Comparison of ENCODE assay signal across 16 cellular contexts in genomic region chr4:146976145-146976544, GRCh38. TPM values are rescaled to one million over a fixed set of nuclear protein-coding genes. Genes with fewer than 3 reads are reported as not detected.
DNase-seq lines count a peak whose midpoint lies in the region; ATAC-seq and TF ChIP-seq lines count a peak whose summit lies in the region.
"Had no signal": no experiment of that assay in that cellular context is flagged by ENCODE, and none has a peak within 500 bp of the region (broad histone marks: within the 10 kb centered on the region; RNA-seq: fewer than 3 reads in every experiment).

No MANE protein-coding gene starts in this region.

- TF ChIP-seq CTCF in Loucy (conservative IDR thresholded peaks at IDR 0.05; ENCODE audit: low read length): no peak
- TF ChIP-seq CTCF in vagina (IDR thresholded peaks at IDR 0.05): no peak
- TF ChIP-seq CTCF in adrenal gland (IDR thresholded peaks at IDR 0.05): no peak

- peak overlapping the region; percentile 8 for H3K9ac ChIP-seq in Loucy (ENCODE audit: low read depth, low read length, poor library complexity, severe bottlenecking)
- H3K9ac ChIP-seq: BLaER1 had no signal

- H3K79me2 ChIP-seq in Loucy (ENCODE audit: insufficient read depth, low read length): no peaks in the 10 kb centered on the region

- in situ Hi-C loops in G401 (cut with HindIII; ENCODE audit: low sequenced_read_pairs): no loop called here

- DNase-seq in G401 (ENCODE audit: low spot score) (peak; percentile 29), cerebellar cortex (ENCODE audit: low spot score) (peak; percentile 17), left kidney (ENCODE audit: low read depth, low spot score) (peak; percentile 16), vagina (ENCODE audit: extremely low spot score in 2 of 2) (no peak), adrenal gland (no peak), glomerular visceral epithelial cell (ENCODE audit: extremely low spot score) (no peak)
- DNase-seq: CD8-positive, alpha-beta T cell; DMS79; HCEC 1CT; MG63; NCI-H1092; Peyer's patch had no signal

- H3K27ac ChIP-seq in vagina (no peak overlapping the region), adrenal gland (no peak overlapping the region)
- H3K27ac ChIP-seq: BLaER1, Peyer's patch had no signal

- WGBS in adrenal gland, 4 donors: 0 to 69% (median 38%) methylated on average over 1 of the region's 1 CpG

- H3K4me2 ChIP-seq in Loucy (ENCODE audit: low read depth, low read length, poor library complexity, severe bottlenecking): peak overlapping the region; percentile 57
- H3K4me2 ChIP-seq: BLaER1 had no signal

- H3K9me3 ChIP-seq in Loucy (ENCODE audit: insufficient read depth, low read depth, low read length) (no peaks in the 10 kb centered on the region), vagina (no peaks in the 10 kb centered on the region), adrenal gland (replicated peaks in 1 of 3) (no peaks in the 10 kb centered on the region)
- H3K9me3 ChIP-seq: BLaER1, MG63, Peyer's patch had no signal

- H3K36me3 ChIP-seq in Loucy (ENCODE audit: insufficient read depth, low read length) (no peaks in the 10 kb centered on the region), vagina (no peaks in the 10 kb centered on the region), adrenal gland (replicated peaks in 1 of 2) (no peaks in the 10 kb centered on the region)
- H3K36me3 ChIP-seq: BLaER1, MG63, Peyer's patch had no signal

- TF ChIP-seq POLR2A in vagina (IDR thresholded peaks at IDR 0.05) (no peak), adrenal gland (IDR thresholded peaks at IDR 0.05) (no peak)

- H3F3A ChIP-seq in Loucy (ENCODE audit: low read depth): peaks cover 6% of the 10 kb centered on the region; the same call in 1 of the 2 replicates

- intact Hi-C loops in vagina (cut with DNase I) (no loop called here), adrenal gland (cut with DNase I) (no loop called here)

- no peak for ATAC-seq in activated CD4-positive, CD25-positive, alpha-beta regulatory T cell treated with anti-CD3 and anti-CD28 coated beads, Interleukin-2, amount 50 U/mL, for 24 hours
- ATAC-seq: CD8-positive, alpha-beta T cell; Right ventricle myocardium inferior had no signal

- no peaks in the 10 kb centered on the region for H4K20me1 ChIP-seq in Loucy (ENCODE audit: insufficient read depth, low read length, poor library complexity, severe bottlenecking)
- H4K20me1 ChIP-seq: BLaER1 had no signal

- no peaks in the 10 kb centered on the region for H3K27me3 ChIP-seq in Loucy (ENCODE audit: insufficient read depth, low read length, poor library complexity, severe bottlenecking)
- no peaks in the 10 kb centered on the region for H3K27me3 ChIP-seq in vagina
- H3K27me3 ChIP-seq in adrenal gland: no peaks in the 10 kb centered on the region
- H3K27me3 ChIP-seq: BLaER1, MG63, Peyer's patch had no signal

- H3K4me1 ChIP-seq in Loucy (ENCODE audit: insufficient read depth, low read length, poor library complexity, severe bottlenecking) (peaks cover 33% of the 10 kb centered on the region), vagina (no peaks in the 10 kb centered on the region), adrenal gland (replicated peaks in 1 of 2) (no peaks in the 10 kb centered on the region)
- H3K4me1 ChIP-seq: Peyer's patch had no signal

- no peaks in the 10 kb centered on the region for H3K9me2 ChIP-seq in Loucy (replicated peaks; ENCODE audit: low read depth, low read length)

- H2AFZ ChIP-seq in Loucy (ENCODE audit: low read length): no peak overlapping the region

- peak overlapping the region; percentile 11 for H3K4me3 ChIP-seq in Loucy (ENCODE audit: low read length, poor library complexity, severe bottlenecking)
- no peak overlapping the region for H3K4me3 ChIP-seq in vagina
- no peak overlapping the region for H3K4me3 ChIP-seq in adrenal gland
- H3K4me3 ChIP-seq: BLaER1, MG63, Peyer's patch had no signal

RNA-seq across cellular contexts. Expression of gene TTC29, which starts 30.5 kb away (rescaled TPM):
- not detected in 2 replicates for total RNA-seq in G401 (2014; rRNA removed; shearing (Covaris generic))
- total RNA-seq in vagina (not detected), adrenal gland (not detected)
- polyA plus RNA-seq in adrenal gland: not detected
- total RNA-seq: CD8-positive, alpha-beta T cell; Peyer's patch; Right ventricle myocardium inferior had no signal

Comparison
In these comparisons a context has a peak if more than half of its experiments do, and no peak if none do; other contexts are left out.
1. DNase-seq: peak in G401 (single experiment), cerebellar cortex (single experiment) and left kidney (single experiment); none in vagina (0 of 2), adrenal gland (0 of 7) and glomerular visceral epithelial cell (single experiment).